ENCODE assay signal across 14 cellular contexts in genomic region chr15:65533057-65533752, GRCh38. TPM values are rescaled to one million over a fixed set of nuclear protein-coding genes. Genes with fewer than 3 reads are reported as not detected.
A peak's percentile ranks its signal among the peaks of the same experiment; 100 is the strongest.
DNase-seq lines count a peak whose midpoint lies in the region; ATAC-seq, FAIRE-seq and TF ChIP-seq lines count a peak whose summit lies in the region.
"Had no signal": no experiment of that assay in that cellular context is flagged by ENCODE, and none has a peak within 500 bp of the region (broad histone marks: within the 10 kb centered on the region; RNA-seq: fewer than 3 reads in every experiment).

No MANE protein-coding gene starts in this region.

- H3K9me3 ChIP-seq in Caco-2: no peaks in the 10 kb centered on the region
- no peaks in the 10 kb centered on the region for H3K9me3 ChIP-seq in Karpas-422 (ENCODE audit: low read length)
- H3K9me3 ChIP-seq in GM12878 (replicated peaks; ENCODE audit: control insufficient read depth, insufficient read depth, low read length): no peaks in the 10 kb centered on the region
- no peaks in the 10 kb centered on the region for H3K9me3 ChIP-seq in mucosa of descending colon
- H3K9me3 ChIP-seq: right lobe of liver had no signal

- peaks cover 79% of the 10 kb centered on the region for H3K79me2 ChIP-seq in Karpas-422 (ENCODE audit: low read length)
- peaks cover 40% of the 10 kb centered on the region for H3K79me2 ChIP-seq in GM12878 (ENCODE audit: control insufficient read depth, insufficient read depth, low read length)

- TF ChIP-seq CTCF in Caco-2 (IDR thresholded peaks at IDR 0.05; ENCODE audit: insufficient read depth in 1 of 2, low read depth in 1 of 2, low read length in 1 of 2, severe bottlenecking in 1 of 2, unreplicated experiment in 1 of 2) (no peak), GM12878 (IDR thresholded peaks at IDR 0.05 in 2 of 3, conservative IDR thresholded peaks at IDR 0.05 in 1 of 3; ENCODE audit: control insufficient read depth in 2 of 3, extremely low read depth in 1 of 3, insufficient read depth in 1 of 3, low read depth in 3 of 3, low read length in 3 of 3) (no peak), mucosa of descending colon (IDR thresholded peaks at IDR 0.05) (no peak), endothelial cell (IDR thresholded peaks at IDR 0.05; ENCODE audit: unreplicated experiment) (no peak)

- POLR2A ChIA-PET in Caco-2 (lab: Charles Lee): no interaction called here
- POLR2A ChIA-PET in GM12878 (lab: Charles Lee): no interaction called here

- no peaks in the 10 kb centered on the region for H3K9me2 ChIP-seq in Karpas-422 (replicated peaks; ENCODE audit: insufficient read depth, low read length)

- H3K36me3 ChIP-seq in Caco-2 (ENCODE audit: control insufficient read depth, insufficient read depth, low read length) (no peaks in the 10 kb centered on the region), Karpas-422 (ENCODE audit: insufficient read depth, low read length) (peaks cover 25% of the 10 kb centered on the region; the same call in 1 of the 2 replicates), GM12878 (ENCODE audit: control insufficient read depth in 2 of 2, insufficient read depth in 2 of 2, low read length in 1 of 2) (no peaks in the 10 kb centered on the region), mucosa of descending colon (ENCODE audit: low read depth) (no peaks in the 10 kb centered on the region)
- H3K36me3 ChIP-seq: right lobe of liver had no signal

- H3K9me3 Mint-ChIP-seq in Caco-2 (ENCODE audit: unreplicated experiment) (no peaks in the 10 kb centered on the region), endothelial cell (ENCODE audit: unreplicated experiment) (no peaks in the 10 kb centered on the region)
- H3K9me3 Mint-ChIP-seq: activated T-helper 1 cell treated with anti-CD3 and anti-CD28 coated beads, Interleukin-12 subunit alpha, Interleukin-12 subunit beta, Interleukin-2, Interleukin-4 antibody, amounts not matched to agents 30 ng/mL and 10 ng/mL and 1 ng/mL, durations not matched to agents 14 hours and 24 hours and 36 hours had no signal

- H3K27me3 ChIP-seq in Caco-2 (replicated peaks; ENCODE audit: control insufficient read depth, insufficient read depth, low read length): no peaks in the 10 kb centered on the region
- no peaks in the 10 kb centered on the region for H3K27me3 ChIP-seq in Karpas-422 (ENCODE audit: low read length)
- H3K27me3 ChIP-seq in GM12878 (replicated peaks in 1 of 2; ENCODE audit: control insufficient read depth in 2 of 2, insufficient read depth in 2 of 2, low read length in 1 of 2): no peaks in the 10 kb centered on the region
- H3K27me3 ChIP-seq: right lobe of liver had no signal

- SMC1A ChIA-PET in GM12878 (lab: Charles Lee; ENCODE audit: uncharacterized antibody, unreplicated experiment): no interaction called here

- no peak for TF ChIP-seq RAD21 in GM12878 (IDR thresholded peaks at IDR 0.05; ENCODE audit: insufficient read depth, low read depth, low read length)

- no peaks in the 10 kb centered on the region for H3K27me3 Mint-ChIP-seq in Caco-2 (ENCODE audit: insufficient read depth, unreplicated experiment)
- H3K27me3 Mint-ChIP-seq in endothelial cell (ENCODE audit: unreplicated experiment): peaks cover 2% of the 10 kb centered on the region

- no peak for TF ChIP-seq POLR2A in GM12878 (IDR thresholded peaks at IDR 0.05; ENCODE audit: low read depth, low read length)

- H3K4me1 Mint-ChIP-seq in Caco-2 (ENCODE audit: low read depth, unreplicated experiment): peaks cover 33% of the 10 kb centered on the region
- peaks cover 19% of the 10 kb centered on the region for H3K4me1 Mint-ChIP-seq in endothelial cell (ENCODE audit: unreplicated experiment)

- RAD21 ChIA-PET in GM12878 (lab: Charles Lee; ENCODE audit: unreplicated experiment): no interaction called here

- peak overlapping the region; percentile 81 for H3K4me2 ChIP-seq in Karpas-422 (ENCODE audit: low read depth, low read length, poor library complexity, severe bottlenecking)
- peak overlapping the region; percentile 55 for H3K4me2 ChIP-seq in GM12878 (ENCODE audit: control insufficient read depth, insufficient read depth)

- H3K4me1 ChIP-seq in Caco-2 (peaks cover 17% of the 10 kb centered on the region), Karpas-422 (ENCODE audit: low read length) (peaks cover 42% of the 10 kb centered on the region), GM12878 (ENCODE audit: control insufficient read depth, insufficient read depth, low read length) (peaks cover 3% of the 10 kb centered on the region), mucosa of descending colon (ENCODE audit: low read depth) (peaks cover 23% of the 10 kb centered on the region)

- ATAC-seq in GM12878 (no peak), mucosa of descending colon (peak; percentile 23), GM18517 (IDR thresholded peaks at IDR 0.05; ENCODE audit: unreplicated experiment) (no peak)

- 97% methylated on average over 5 of the region's 5 CpGs for WGBS in GM12878 (ENCODE audit: insufficient coverage, insufficient replicate concordance, low lambda C conversion rate, missing lambda C conversion rate)

- H3K27ac ChIP-seq in Karpas-422 (ENCODE audit: low read length) (peak overlapping the region; percentile 2; the same call in 1 of the 2 replicates), GM12878 (ENCODE audit: control insufficient read depth, insufficient read depth) (no peak overlapping the region)
- H3K27ac ChIP-seq: HL-60 had no signal

- in situ Hi-C loops in GM12878 (cut with MboI): no loop called here

- H2AFZ ChIP-seq in Karpas-422 (ENCODE audit: low read length) (no peak overlapping the region), GM12878 (ENCODE audit: control insufficient read depth, low read depth, low read length) (no peak overlapping the region)

- CTCF ChIA-PET in Caco-2 (lab: Charles Lee): no interaction called here
- CTCF ChIA-PET in GM12878 (lab: Yijun Ruan, JAX): interaction anchor here (1.4 kb wide), 1 partner anchor 18 kb away, joined by 3 read pairs; no protein-coding TSS in a partner anchor

- peaks cover 24% of the 10 kb centered on the region; the same call in 1 of the 2 replicates for H4K20me1 ChIP-seq in Karpas-422 (ENCODE audit: insufficient read depth, low read depth, low read length)
- no peaks in the 10 kb centered on the region for H4K20me1 ChIP-seq in GM12878 (ENCODE audit: control insufficient read depth, insufficient read depth)

- BruUV-seq in Caco-2 (replicated peaks; lab: Mats Ljungman, UMichigan): no TSS peak
- BruUV-seq in GM12878 (replicated peaks; lab: Mats Ljungman, UMichigan): no TSS peak

- no peak for TF ChIP-seq EP300 in GM12878 (IDR thresholded peaks at IDR 0.05; ENCODE audit: borderline replicate concordance in 1 of 2, control insufficient read depth in 1 of 2, low read depth in 2 of 2, low read length in 2 of 2)

- FAIRE-seq in GM12878 (lab: Jason Lieb, UNC) (no peak), urothelium cell line (lab: Jason Lieb, UNC) (no peak)
- FAIRE-seq: H1 had no signal

- intact Hi-C loops in Caco-2 (cut with micrococcal nuclease; ENCODE audit: unreplicated experiment) (no loop called here), GM12878 (cut with micrococcal nuclease; ENCODE audit: unreplicated experiment) (no loop called here), mucosa of descending colon (cut with DNase I, micrococcal nuclease) (no loop called here)

- H3K4me3 ChIP-seq in Caco-2 (ENCODE audit: low read depth, low read length) (no peak overlapping the region), Karpas-422 (ENCODE audit: low read length) (0 out of 2 replicates have a peak overlapping the region, but pooled peaks have one; percentile 12), GM12878 (peak overlapping the region; percentile 21; the same call in 1 of the 2 replicates), mucosa of descending colon (no peak overlapping the region)
- H3K4me3 ChIP-seq: right lobe of liver had no signal

- peak overlapping the region; percentile 11; the same call in 1 of the 2 replicates for H3K9ac ChIP-seq in Karpas-422 (ENCODE audit: low read length)
- no peak overlapping the region for H3K9ac ChIP-seq in GM12878 (ENCODE audit: control insufficient read depth, insufficient read depth, low read length)

- H3K36me3 Mint-ChIP-seq in Caco-2 (ENCODE audit: insufficient read depth, unreplicated experiment) (peaks cover 11% of the 10 kb centered on the region), endothelial cell (ENCODE audit: low read depth, unreplicated experiment) (no peaks in the 10 kb centered on the region)

- H3K27ac Mint-ChIP-seq in Caco-2 (ENCODE audit: unreplicated experiment) (peak overlapping the region; percentile 27), endothelial cell (ENCODE audit: unreplicated experiment) (no peak overlapping the region)
- H3K27ac Mint-ChIP-seq: activated T-helper 1 cell treated with anti-CD3 and anti-CD28 coated beads, Interleukin-12 subunit alpha, Interleukin-12 subunit beta, Interleukin-2, Interleukin-4 antibody, amounts not matched to agents 30 ng/mL and 10 ng/mL and 1 ng/mL, durations not matched to agents 14 hours and 24 hours and 36 hours had no signal

- DNase-seq in Caco-2 (no peak), Karpas-422 (peak; percentile 38), GM12878 (ENCODE audit: low read depth, low spot score) (no peak), mucosa of descending colon (no peak), urothelium cell line (ENCODE audit: low spot score) (no peak), endothelial cell (ENCODE audit: low spot score) (no peak)
- DNase-seq in stimulated activated CD4-positive, alpha-beta T cell treated with anti-CD3 and anti-CD28 coated beads, Interleukin-1b, Interleukin-23, amount 100 ng/mL, for 48 hours: no peak
- DNase-seq: islet precursor cell, NCI-H2029, right lobe of liver had no signal

- H3K4me3 Mint-ChIP-seq in Caco-2 (ENCODE audit: unreplicated experiment): peak overlapping the region; percentile 67
- no peak overlapping the region for H3K4me3 Mint-ChIP-seq in endothelial cell (ENCODE audit: unreplicated experiment)

RNA-seq across cellular contexts. Expression of gene HACD3, which starts 2.9 kb away (rescaled TPM):
- 118 and 127 TPM in 2 replicates for total RNA-seq in Caco-2 (2022)
- 61.8 and 87.2 TPM in 2 replicates for total RNA-seq in Karpas-422 (2014; rRNA removed; shearing (Covaris generic); ENCODE audit: low replicate concordance)
- 67.7 and 71.3 TPM in 2 replicates for total RNA-seq in GM12878 (2013; cell fraction: nucleolus; rRNA removed)
- 49.5 and 55.1 TPM in 2 replicates for total RNA-seq in GM12878 (2014; rRNA removed)
- total RNA-seq in GM12878 (2014; rRNA removed; fragmentation: Illumina TruSeq; extraction: Trizol): 49.2 and 49.6 TPM in 2 replicates
- total RNA-seq in GM12878 (2021): 27.7 and 30.2 TPM in 2 replicates
- 12.7 TPM for polyA plus RNA-seq in GM12878 (2011; ENCODE audit: low read depth)
- 47.2 and 54.2 TPM in 2 replicates for polyA plus RNA-seq in GM12878 (2011; rRNA removed)
- 26.7 and 27.9 TPM in 2 replicates for polyA plus RNA-seq in GM12878 (2011; cell fraction: cytosol; rRNA removed)
- 12.8 and 15.2 TPM in 2 replicates for polyA plus RNA-seq in GM12878 (2011; cell fraction: nucleus; rRNA removed)
- polyA plus RNA-seq in GM12878 (2012): 16.9 and 18.4 TPM in 2 replicates
- polyA plus RNA-seq in GM12878 (2014; fragmentation: Illumina TruSeq; extraction: Trizol): 53.3 and 58.1 TPM in 2 replicates
- polyA plus RNA-seq in GM12878 (2014; fragmentation: Nextera tagmentation; extraction: Ambion mirVana): 10 to 100 TPM; 25.9 to 26.7 TPM
- 33.3 and 38.4 TPM in 2 replicates for polyA plus RNA-seq in GM12878 (2014; rRNA removed)
- polyA plus RNA-seq in GM12878 (2016; fragmentation: Nextera tagmentation; extraction: Ambion mirVana): 10 to 100 TPM; 67.2 to 75.8 TPM
- 23.2 and 28.5 TPM in 2 replicates for polyA minus RNA-seq in GM12878 (2011; rRNA and poly(A)+ RNA removed)
- polyA minus RNA-seq in GM12878 (2011; cell fraction: cytosol; rRNA and poly(A)+ RNA removed): 12.2 and 18.4 TPM in 2 replicates
- polyA minus RNA-seq in GM12878 (2011; cell fraction: nucleus; rRNA and poly(A)+ RNA removed): 11.5 and 21.1 TPM in 2 replicates
- 10 to 100 TPM; 26.2 to 31.2 (median 30.9) TPM for total RNA-seq in mucosa of descending colon
- 107 TPM for total RNA-seq in endothelial cell (ENCODE audit: unreplicated experiment)

RNA-seq across cellular contexts. Expression of gene DPP8, which starts 15.7 kb away (rescaled TPM):
- total RNA-seq in Caco-2 (2022): 22.9 and 23.4 TPM in 2 replicates
- total RNA-seq in Karpas-422 (2014; rRNA removed; shearing (Covaris generic); ENCODE audit: low replicate concordance): 27.2 and 42.0 TPM in 2 replicates
- total RNA-seq in GM12878 (2013; cell fraction: nucleolus; rRNA removed): 90.1 and 94.9 TPM in 2 replicates
- 30.0 and 32.2 TPM in 2 replicates for total RNA-seq in GM12878 (2014; rRNA removed)
- 23.9 and 25.2 TPM in 2 replicates for total RNA-seq in GM12878 (2014; rRNA removed; fragmentation: Illumina TruSeq; extraction: Trizol)
- 23.5 and 24.7 TPM in 2 replicates for total RNA-seq in GM12878 (2021)
- 7.0 TPM for polyA plus RNA-seq in GM12878 (2011; ENCODE audit: low read depth)
- 27.8 and 28.6 TPM in 2 replicates for polyA plus RNA-seq in GM12878 (2011; rRNA removed)
- 12.0 and 13.4 TPM in 2 replicates for polyA plus RNA-seq in GM12878 (2011; cell fraction: cytosol; rRNA removed)
- polyA plus RNA-seq in GM12878 (2011; cell fraction: nucleus; rRNA removed): 16.1 and 17.1 TPM in 2 replicates
- 11.3 and 14.4 TPM in 2 replicates for polyA plus RNA-seq in GM12878 (2012)
- polyA plus RNA-seq in GM12878 (2014; fragmentation: Illumina TruSeq; extraction: Trizol): 19.4 and 24.4 TPM in 2 replicates
- 10 to 100 TPM; 12.0 to 15.7 TPM for polyA plus RNA-seq in GM12878 (2014; fragmentation: Nextera tagmentation; extraction: Ambion mirVana)
- polyA plus RNA-seq in GM12878 (2014; rRNA removed): 18.3 and 21.7 TPM in 2 replicates
- 10 to 100 TPM; 29.5 to 30.6 TPM for polyA plus RNA-seq in GM12878 (2016; fragmentation: Nextera tagmentation; extraction: Ambion mirVana)
- 21.8 and 30.3 TPM in 2 replicates for polyA minus RNA-seq in GM12878 (2011; rRNA and poly(A)+ RNA removed)
- 13.6 and 17.4 TPM in 2 replicates for polyA minus RNA-seq in GM12878 (2011; cell fraction: cytosol; rRNA and poly(A)+ RNA removed)
- polyA minus RNA-seq in GM12878 (2011; cell fraction: nucleus; rRNA and poly(A)+ RNA removed): 30.2 and 61.3 TPM in 2 replicates
- total RNA-seq in mucosa of descending colon: 10 to 100 TPM; 35.6 to 40.6 (median 35.8) TPM
- total RNA-seq in endothelial cell (ENCODE audit: unreplicated experiment): 36.6 TPM

Comparison
In these comparisons a context has a peak if more than half of its experiments do, and no peak if none do; other contexts are left out.
1. H3K4me3 ChIP-seq: peak in Karpas-422 (single experiment) and GM12878 (single experiment); none in Caco-2 (single experiment) and mucosa of descending colon (single experiment).